In genomic region chr4:91688413-91688812, GRCh38 we compare ENCODE assay signal across 27 cellular contexts.
DNase-seq lines count a peak whose midpoint lies in the region; ATAC-seq and TF ChIP-seq lines count a peak whose summit lies in the region.
"Had no signal": no experiment of that assay in that cellular context is flagged by ENCODE, and none has a peak within 500 bp of the region (broad histone marks: within the 10 kb centered on the region; RNA-seq: fewer than 3 reads in every experiment).

No MANE protein-coding gene starts in this region.

- no peak overlapping the region for H3K27ac ChIP-seq in HCT116 (ENCODE audit: low read depth, low read length)
- H3K27ac ChIP-seq: 22Rv1; A549; BLaER1; BLaER1 treated with 17β-estradiol and CSF1 and Interleukin-3, amounts not matched to agents 10 nM and 100 nM; C4-2B had no signal

- ATAC-seq in HCT116: peak; percentile 62
- ATAC-seq: A549; CD8-positive, alpha-beta T cell had no signal

- H3K4me1 ChIP-seq in HCT116 (ENCODE audit: control insufficient read depth in 1 of 2, insufficient read depth in 2 of 2, low read length in 2 of 2): peaks cover 0 to 8% of the 10 kb centered on the region in 2 experiments; a peak in 1 of 4 replicates
- H3K4me1 ChIP-seq: A549; BE2C; BLaER1; BLaER1 treated with 17β-estradiol and CSF1 and Interleukin-3, amounts not matched to agents 10 nM and 100 nM; Caco-2 had no signal

- RAD21 ChIA-PET in HCT116 (lab: Charles Lee; ENCODE audit: low non-redundant PET in 1 of 2, low total read pairs in 2 of 2, uncharacterized antibody in 2 of 2, unreplicated experiment in 2 of 2): no interaction called here

- no peak overlapping the region for H3K4me2 ChIP-seq in HCT116 (ENCODE audit: low read length)
- H3K4me2 ChIP-seq: A549; BLaER1; BLaER1 treated with 17β-estradiol and CSF1 and Interleukin-3, amounts not matched to agents 10 nM and 100 nM had no signal

- H3K9ac ChIP-seq in HCT116 (ENCODE audit: low read length): no peak overlapping the region
- H3K9ac ChIP-seq: BLaER1; BLaER1 treated with 17β-estradiol and CSF1 and Interleukin-3, amounts not matched to agents 10 nM and 100 nM had no signal

- no peak for TF ChIP-seq RAD21 in HCT116 (IDR thresholded peaks at IDR 0.05; ENCODE audit: low read depth)

- H3K4me3 ChIP-seq in HCT116 (replicated peaks in 1 of 2; ENCODE audit: low read depth in 1 of 2, low read length in 2 of 2): no peak overlapping the region
- H3K4me3 ChIP-seq: A549; BLaER1; BLaER1 treated with 17β-estradiol and CSF1 and Interleukin-3, amounts not matched to agents 10 nM and 100 nM had no signal

- no peak for TF ChIP-seq POLR2A in HCT116 (IDR thresholded peaks at IDR 0.05; ENCODE audit: borderline replicate concordance, extremely low read depth, insufficient read depth, insufficient read length)

- H2AFZ ChIP-seq in HCT116 (ENCODE audit: low read depth, low read length, poor library complexity, severe bottlenecking): no peak overlapping the region

- H3K36me3 ChIP-seq in HCT116 (ENCODE audit: control insufficient read depth in 1 of 2, insufficient read depth in 2 of 2, low read length in 2 of 2): no peaks in the 10 kb centered on the region
- H3K36me3 ChIP-seq: BE2C; BLaER1; BLaER1 treated with 17β-estradiol and CSF1 and Interleukin-3, amounts not matched to agents 10 nM and 100 nM had no signal

- no peaks in the 10 kb centered on the region for H3K9me2 ChIP-seq in HCT116 (ENCODE audit: insufficient read depth)

- peak; percentile 26 for DNase-seq in HCT116 (ENCODE audit: low read depth, low spot score)
- no peak for DNase-seq in NCI-H1092 treated with DMSO at 0.1 percent for 48 hours (lab: John Stamatoyannopoulos, UW)
- DNase-seq: 8988T; ACHN; AML-193; BE2C; C1 segment of cervical spinal cord; Caco-2; Calu3; CD4-positive, alpha-beta memory T cell; CD4-positive, alpha-beta T cell; CD4-positive, CD25-positive, alpha-beta regulatory T cell; CD8-positive, alpha-beta memory T cell; CD8-positive, alpha-beta T cell; COR-L47; DMS 273 treated with DMSO at 0.1 percent for 48 hours; DMS153; DMS53; DMS79; DMS79 treated with DMSO at 0.1 percent for 48 hours; DND-41; EL had no signal

- no peaks in the 10 kb centered on the region for H3K79me2 ChIP-seq in HCT116 (ENCODE audit: insufficient read depth, low read length)

- intact Hi-C loops in HCT116 (cut with micrococcal nuclease): no loop called here

- no peaks in the 10 kb centered on the region for H3K9me3 ChIP-seq in HCT116 (ENCODE audit: control insufficient read depth in 1 of 2, insufficient read depth in 1 of 2, low read depth in 1 of 2, low read length in 2 of 2)
- H3K9me3 ChIP-seq: A549; BE2C; BLaER1; BLaER1 treated with 17β-estradiol and CSF1 and Interleukin-3, amounts not matched to agents 10 nM and 100 nM; Caco-2 had no signal

- POLR2A ChIA-PET in HCT116 (lab: Charles Lee): no interaction called here

- CTCF ChIA-PET in HCT116 (lab: Charles Lee): no interaction called here

- BruUV-seq in HCT116 (replicated peaks; lab: Mats Ljungman, UMichigan): no TSS peak

- H3K27me3 ChIP-seq in HCT116 (ENCODE audit: insufficient read depth, low read length): no peaks in the 10 kb centered on the region
- H3K27me3 ChIP-seq: BE2C; BLaER1; BLaER1 treated with 17β-estradiol and CSF1 and Interleukin-3, amounts not matched to agents 10 nM and 100 nM had no signal

- H4K20me1 ChIP-seq in HCT116 (ENCODE audit: insufficient read depth): no peaks in the 10 kb centered on the region
- H4K20me1 ChIP-seq: BLaER1; BLaER1 treated with 17β-estradiol and CSF1 and Interleukin-3, amounts not matched to agents 10 nM and 100 nM had no signal

- no peak for TF ChIP-seq CTCF in HCT116 (IDR thresholded peaks at IDR 0.05 in 2 of 3, conservative IDR thresholded peaks at IDR 0.05 in 1 of 3; ENCODE audit: borderline replicate concordance in 1 of 3, insufficient read depth in 1 of 3, low read depth in 2 of 3, low read length in 2 of 3)

TF ChIP-seq in HCT116, 20 proteins besides CTCF, POLR2A, EP300 and RAD21:
- TF ChIP-seq POLR2AphosphoS5 (IDR thresholded peaks at IDR 0.05; ENCODE audit: low read depth, low read length) (no peak), SP1 (IDR thresholded peaks at IDR 0.05; ENCODE audit: low read depth) (peak; percentile 29; the same call in 1 of the 2 replicates), SIN3A (IDR thresholded peaks at IDR 0.05; ENCODE audit: low read depth) (no peak), EZH2phosphoT487 (IDR thresholded peaks at IDR 0.05; ENCODE audit: borderline replicate concordance) (no peak), ZFX (IDR thresholded peaks at IDR 0.05) (no peak), JUND (IDR thresholded peaks at IDR 0.05) (peak; percentile 66), EZH2 (IDR thresholded peaks at IDR 0.05) (no peak), EGR1 (IDR thresholded peaks at IDR 0.05; ENCODE audit: low read depth) (no peak), FOSL1 (IDR thresholded peaks at IDR 0.05; ENCODE audit: low read depth) (peak; percentile 70), TCF7L2 (IDR thresholded peaks at IDR 0.05; ENCODE audit: borderline replicate concordance, extremely low read depth, insufficient read depth, insufficient read length) (peak; percentile 18), SRF (IDR thresholded peaks at IDR 0.05; ENCODE audit: low read depth) (no peak)
- TF ChIP-seq, protein P1, sequence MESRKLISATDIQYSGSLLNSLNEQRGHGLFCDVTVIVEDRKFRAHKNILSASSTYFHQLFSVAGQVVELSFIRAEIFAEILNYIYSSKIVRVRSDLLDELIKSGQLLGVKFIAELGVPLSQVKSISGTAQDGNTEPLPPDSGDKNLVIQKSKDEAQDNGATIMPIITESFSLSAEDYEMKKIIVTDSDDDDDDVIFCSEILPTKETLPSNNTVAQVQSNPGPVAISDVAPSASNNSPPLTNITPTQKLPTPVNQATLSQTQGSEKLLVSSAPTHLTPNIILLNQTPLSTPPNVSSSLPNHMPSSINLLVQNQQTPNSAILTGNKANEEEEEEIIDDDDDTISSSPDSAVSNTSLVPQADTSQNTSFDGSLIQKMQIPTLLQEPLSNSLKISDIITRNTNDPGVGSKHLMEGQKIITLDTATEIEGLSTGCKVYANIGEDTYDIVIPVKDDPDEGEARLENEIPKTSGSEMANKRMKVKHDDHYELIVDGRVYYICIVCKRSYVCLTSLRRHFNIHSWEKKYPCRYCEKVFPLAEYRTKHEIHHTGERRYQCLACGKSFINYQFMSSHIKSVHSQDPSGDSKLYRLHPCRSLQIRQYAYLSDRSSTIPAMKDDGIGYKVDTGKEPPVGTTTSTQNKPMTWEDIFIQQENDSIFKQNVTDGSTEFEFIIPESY (IDR thresholded peaks at IDR 0.05; ENCODE audit: extremely low read depth, insufficient replicate concordance, low read length): no peak
